ENCODE assay signal across 10 cellular contexts in the genomic region with DNA sequence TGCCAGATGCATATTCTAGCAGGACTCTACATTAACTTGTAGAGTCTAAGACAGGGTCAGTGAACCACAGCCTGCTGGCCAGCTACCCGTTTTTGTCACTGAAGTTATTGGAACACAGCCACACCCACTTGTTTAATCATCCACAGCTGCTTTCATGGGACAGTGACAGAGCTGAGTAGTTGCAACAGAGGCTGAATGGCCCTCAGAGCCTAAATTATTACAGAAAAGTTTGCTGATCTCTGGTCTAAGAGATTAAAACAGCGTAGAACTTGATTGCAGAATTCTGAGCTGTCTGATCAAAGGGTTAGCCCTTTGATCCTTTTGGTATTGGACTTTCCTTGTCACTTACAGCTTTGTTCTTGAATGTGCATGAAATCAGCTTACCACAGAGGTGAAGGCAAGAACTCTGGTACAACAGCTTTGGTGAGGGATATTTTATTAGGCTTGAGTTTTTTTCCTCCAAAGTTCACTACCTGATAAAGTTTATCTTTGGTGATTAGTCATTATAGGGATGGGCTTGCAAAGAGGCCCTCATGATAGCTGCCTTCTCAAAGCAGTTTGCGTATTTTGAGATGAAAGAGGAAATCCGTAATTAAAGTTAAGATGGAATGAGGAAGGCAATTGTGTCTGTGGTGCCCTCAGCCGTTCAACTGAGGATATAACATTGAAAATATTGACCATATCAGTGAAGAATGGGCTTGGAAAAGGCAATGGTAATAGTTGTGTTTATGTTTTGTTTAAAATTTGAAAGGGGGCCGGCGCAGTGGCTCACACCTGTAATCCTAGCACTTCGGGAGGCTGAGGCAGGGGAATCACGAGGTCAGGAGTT. TPM values are rescaled to one million over a fixed set of nuclear protein-coding genes. Genes with fewer than 3 reads are reported as not detected.
DNase-seq lines count a peak whose midpoint lies in the region; FAIRE-seq and TF ChIP-seq lines count a peak whose summit lies in the region.
"Had no signal": no experiment of that assay in that cellular context is flagged by ENCODE, and none has a peak within 500 bp of the region (broad histone marks: within the 10 kb centered on the region; RNA-seq: fewer than 3 reads in every experiment).

No MANE protein-coding gene starts in this region.

- DNase-seq in HFFc6 (no peak), adipocyte (ENCODE audit: low read depth) (peak; percentile 59), iris pigment epithelial cell (ENCODE audit: low read depth) (peak; percentile 7), small intestine (peak; percentile 96), NCI-H446 (lab: John Stamatoyannopoulos, UW) (no peak)
- DNase-seq in activated CD4-positive, alpha-beta T cell treated with anti-CD3 and anti-CD28 coated beads, Interleukin-2, amount 50 U/mL, for 48 hours = no peak
- no peak for DNase-seq in activated CD8-positive, alpha-beta memory T cell treated with anti-CD3 and anti-CD28 coated beads, Interleukin-2, amount 50 U/mL, for 48 hours
- no peak for DNase-seq in activated naive CD4-positive, alpha-beta T cell (lab: John Stamatoyannopoulos, UW)

- peak overlapping the region; percentile 45 to 68 for H3K27ac ChIP-seq in small intestine (ENCODE audit: low read depth in 1 of 2, low read length in 1 of 2)

- peaks cover 38% of the 10 kb centered on the region for H3K36me3 ChIP-seq in adipocyte (ENCODE audit: control insufficient read depth, insufficient read depth, low read length, severe bottlenecking)
- H3K36me3 ChIP-seq in small intestine (ENCODE audit: control insufficient read depth in 2 of 2, insufficient read depth in 2 of 2, low read length in 2 of 2) = peaks cover 2 to 6% of the 10 kb centered on the region in 2 donors

- H3K4me3 Mint-ChIP-seq in HFFc6 = no peak overlapping the region

- peak; percentile 95 for FAIRE-seq in small intestine (lab: Jason Lieb, UNC)
- FAIRE-seq: endometrium, GM12878 had no signal

- H3K4me1 ChIP-seq in adipocyte (ENCODE audit: control insufficient read depth, insufficient read depth, low read length) = peaks cover 12% of the 10 kb centered on the region
- peaks cover 3 to 4% of the 10 kb centered on the region in 2 donors for H3K4me1 ChIP-seq in small intestine (ENCODE audit: control insufficient read depth in 2 of 2, insufficient read depth in 1 of 2, low read depth in 1 of 2, low read length in 1 of 2)

- no peaks in the 10 kb centered on the region for H3K9me3 Mint-ChIP-seq in HFFc6

- peaks cover 12% of the 10 kb centered on the region for H3K4me1 Mint-ChIP-seq in HFFc6 (ENCODE audit: low read depth)

- no peaks in the 10 kb centered on the region for H3K27me3 Mint-ChIP-seq in HFFc6 (ENCODE audit: insufficient read depth)

- WGBS in small intestine, 3 donors = 10 to 46% (median 29%) methylated on average over 9 of the region's 9 CpGs

- H3K36me3 Mint-ChIP-seq in HFFc6 (ENCODE audit: low read depth) = no peaks in the 10 kb centered on the region

- no peaks in the 10 kb centered on the region for H3K9me3 ChIP-seq in adipocyte (ENCODE audit: control insufficient read depth, low read length)
- no peaks in the 10 kb centered on the region for H3K9me3 ChIP-seq in small intestine (ENCODE audit: control insufficient read depth, low read depth)

- no peaks in the 10 kb centered on the region for H3K27me3 ChIP-seq in adipocyte (replicated peaks; ENCODE audit: control insufficient read depth, insufficient read depth, low read length)
- no peaks in the 10 kb centered on the region for H3K27me3 ChIP-seq in small intestine (ENCODE audit: control insufficient read depth in 2 of 2, insufficient read depth in 2 of 2, low read length in 2 of 2)

- no peak overlapping the region for H3K9ac ChIP-seq in adipocyte (ENCODE audit: low read length)

- TF ChIP-seq CTCF in HFFc6 (IDR thresholded peaks at IDR 0.05) = peak; percentile 65

- no peak overlapping the region; the same call in 1 of the 2 replicates for H3K27ac Mint-ChIP-seq in HFFc6

- H3K4me3 ChIP-seq in adipocyte (ENCODE audit: low read length) (no peak overlapping the region), small intestine (ENCODE audit: low read depth in 1 of 2, low read length in 2 of 2) (no peak overlapping the region)
- H3K4me3 ChIP-seq: GM12878 had no signal

RNA-seq across cellular contexts. Expression of a gene that starts 23.7 kb away (rescaled TPM):
- 10 to 100 TPM; 12.0 to 20.6 (median 18.4) TPM for total RNA-seq in HFFc6 (2021; fragmentation: NEBNext Ultra II Directional; extraction: Animal tissue kit (Norgen Biotek cat#: 25700))
- polyA plus RNA-seq in small intestine = 100 to 1,000 TPM in 1 of 3 donors, 10 to 100 TPM in 2; 68.6 to 153 (median 72.8) TPM

RNA-seq across cellular contexts. Expression of a gene that starts 44.2 kb away (rescaled TPM):
- not detected for total RNA-seq in HFFc6 (2021; fragmentation: NEBNext Ultra II Directional; extraction: Animal tissue kit (Norgen Biotek cat#: 25700))
- 1 to 10 TPM in 1 of 3 donors, under 1 TPM in 2; 0.34 to 1.1 (median 0.45) TPM for polyA plus RNA-seq in small intestine
- total RNA-seq: GM12878 had no signal
- polyA plus RNA-seq: GM12878 had no signal

Comparison
In these comparisons a context has a peak if more than half of its experiments do, and no peak if none do; other contexts are left out.
1. DNase-seq: peak in adipocyte (single experiment), iris pigment epithelial cell (single experiment) and small intestine (single experiment); none in HFFc6 (single experiment), NCI-H446 (0 of 2), activated CD4-positive, alpha-beta T cell treated with anti-CD3 and anti-CD28 coated beads, Interleukin-2, amount 50 U/mL, for 48 hours (0 of 2), activated CD8-positive, alpha-beta memory T cell treated with anti-CD3 and anti-CD28 coated beads, Interleukin-2, amount 50 U/mL, for 48 hours (single experiment) and activated naive CD4-positive, alpha-beta T cell (0 of 4).